Comparison of ENCODE assay signal across 8 cellular contexts in genomic region chr11:46537851-46538295, GRCh38. TPM values are rescaled to one million over a fixed set of nuclear protein-coding genes. Genes with fewer than 3 reads are reported as not detected.
DNase-seq lines count a peak whose midpoint lies in the region; ATAC-seq and TF ChIP-seq lines count a peak whose summit lies in the region.

No MANE protein-coding gene starts in this region.

- intact Hi-C loops in right cardiac atrium (cut with DNase I), result loop anchor here in 3 of 4 donors (5.0 kb wide), 2 partner anchors 146 to 151 kb away; partner anchors contain the start of gene CHRM4 (in 2 of the 3)

- ATAC-seq in GM21360 (IDR thresholded peaks at IDR 0.05; ENCODE audit: unreplicated experiment), result peak; percentile 72
- ATAC-seq in right cardiac atrium, result peak; percentile 74 to 79
- ATAC-seq in GM21390 (IDR thresholded peaks at IDR 0.05; ENCODE audit: unreplicated experiment), result no peak

- no peaks in the 10 kb centered on the region for H3K27me3 ChIP-seq in right cardiac atrium (ENCODE audit: control insufficient read depth, insufficient read depth)

- no peaks in the 10 kb centered on the region for H3K9me3 ChIP-seq in right cardiac atrium (ENCODE audit: control insufficient read depth, low read length)

- DNase-seq in AML-193 (lab: John Stamatoyannopoulos, UW) (peak; percentile 64 to 65), NCI-H1694 (lab: John Stamatoyannopoulos, UW) (peak; percentile 57), T follicular helper cell (ENCODE audit: low read depth) (peak; percentile 36), amniotic stem cell (lab: John Stamatoyannopoulos, UW) (peak; percentile 27), right cardiac atrium (peak; percentile 54 to 70 (median 67)), retinal pigment epithelial cell (ENCODE audit: low read depth) (no peak)

- peak; percentile 99 for TF ChIP-seq CTCF in retinal pigment epithelial cell (conservative IDR thresholded peaks at IDR 0.05; ENCODE audit: low read depth, low read length)

- WGBS in right cardiac atrium, result 50% methylated on average over 3 of the region's 3 CpGs

- no peaks in the 10 kb centered on the region for H3K4me1 ChIP-seq in right cardiac atrium (ENCODE audit: control insufficient read depth, insufficient read depth, low read length)

- no peak overlapping the region for H3K27ac ChIP-seq in right cardiac atrium (ENCODE audit: low read length)

- H3K4me3 ChIP-seq in right cardiac atrium (ENCODE audit: low read length) (no peak overlapping the region), retinal pigment epithelial cell (ENCODE audit: low read length) (no peak overlapping the region)

RNA-seq across cellular contexts. Expression of gene AMBRA1, which starts 56.0 kb away (rescaled TPM):
- 10 to 100 TPM; 19.4 to 23.6 (median 20.4) TPM for total RNA-seq in right cardiac atrium
- polyA plus RNA-seq in right cardiac atrium, result 8.1 TPM
